In the genomic region with DNA sequence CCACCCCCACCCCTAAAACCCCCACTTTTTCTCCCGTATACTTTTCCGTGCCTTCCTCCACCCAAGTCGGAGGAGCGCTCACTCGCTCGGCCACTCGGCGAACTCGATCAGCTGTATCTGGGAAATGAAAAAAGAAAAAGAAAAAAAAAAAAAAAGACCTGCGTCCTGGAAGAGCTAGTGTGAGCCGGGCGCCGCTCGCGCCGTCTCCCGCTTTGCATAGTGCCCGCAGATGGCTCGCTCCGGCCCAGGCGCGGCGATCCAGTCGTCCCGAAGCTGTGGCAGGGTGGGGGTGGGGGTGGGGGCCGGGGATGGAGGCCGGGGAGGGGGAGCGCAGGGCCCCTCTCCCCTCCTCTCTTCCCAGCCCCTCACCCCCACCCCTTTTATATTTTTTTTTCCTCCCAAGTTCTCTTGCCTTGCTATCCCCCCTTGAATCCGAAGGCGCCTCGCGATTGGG, we compare ENCODE assay signal across 1 cellular context.
TF ChIP-seq lines count a peak whose summit lies in the region.

No MANE protein-coding gene starts in this region.

TF ChIP-seq in GM12878, 131 proteins besides CTCF, POLR2A, EP300 and RAD21 (continued from another document):
- TF ChIP-seq USF1 (IDR thresholded peaks at IDR 0.05; ENCODE audit: borderline replicate concordance, extremely low read length, insufficient read depth, low read depth, low read length) (no peak), FOS (IDR thresholded peaks at IDR 0.05; ENCODE audit: borderline replicate concordance, extremely low read depth, insufficient read length) (no peak)
TF ChIP-seq in GM12878: peak in this region for 0.
